9 cellular contexts compared by ENCODE assay signal in genomic region chr4:184792950-184793555, GRCh38. TPM values are rescaled to one million over a fixed set of nuclear protein-coding genes. Genes with fewer than 3 reads are reported as not detected.
DNase-seq lines count a peak whose midpoint lies in the region; ATAC-seq and TF ChIP-seq lines count a peak whose summit lies in the region.
"Had no signal": no experiment of that assay in that cellular context is flagged by ENCODE, and none has a peak within 500 bp of the region (broad histone marks: within the 10 kb centered on the region; RNA-seq: fewer than 3 reads in every experiment).

No MANE protein-coding gene starts in this region.

- no peaks in the 10 kb centered on the region for H3K9me3 ChIP-seq in fibroblast of lung (ENCODE audit: control insufficient read depth, insufficient read depth, low read depth, low read length)
- H3K9me3 ChIP-seq in smooth muscle cell (replicated peaks; ENCODE audit: low read depth), result no peaks in the 10 kb centered on the region
- H3K9me3 ChIP-seq: tibial artery had no signal

- H3K4me3 ChIP-seq in fibroblast of lung (replicated peaks in 1 of 4; ENCODE audit: control extremely low read depth in 1 of 4, insufficient read depth in 1 of 4, low read depth in 3 of 4, low read length in 4 of 4) (no peak overlapping the region), smooth muscle cell (no peak overlapping the region)
- H3K4me3 ChIP-seq: tibial artery had no signal

- no peaks in the 10 kb centered on the region for H3K36me3 ChIP-seq in fibroblast of lung (ENCODE audit: control insufficient read depth, insufficient read depth, low read length)
- H3K36me3 ChIP-seq in smooth muscle cell (ENCODE audit: low read depth), result no peaks in the 10 kb centered on the region

- no peak overlapping the region for H3K4me2 ChIP-seq in fibroblast of lung (ENCODE audit: extremely low read depth, insufficient read depth, low read length)
- H3K4me2 ChIP-seq in smooth muscle cell, result peak overlapping the region; percentile 44

- ATAC-seq in GM18502 (IDR thresholded peaks at IDR 0.05; ENCODE audit: poor library complexity, unreplicated experiment), result no peak

- WGBS in smooth muscle cell (ENCODE audit: low lambda C conversion rate), result 26% methylated on average over 10 of the region's 10 CpGs

- H4K20me1 ChIP-seq in fibroblast of lung (ENCODE audit: control insufficient read depth, extremely low read depth, insufficient read depth, low read length), result no peaks in the 10 kb centered on the region
- H4K20me1 ChIP-seq in smooth muscle cell (ENCODE audit: low read depth), result peaks cover 16% of the 10 kb centered on the region

- H3K79me2 ChIP-seq in fibroblast of lung (ENCODE audit: control insufficient read depth, insufficient read depth, low read length) (no peaks in the 10 kb centered on the region), smooth muscle cell (ENCODE audit: low read depth) (no peaks in the 10 kb centered on the region)

- H3K27me3 ChIP-seq in fibroblast of lung (ENCODE audit: control insufficient read depth, insufficient read depth, low read length), result no peaks in the 10 kb centered on the region
- H3K27me3 ChIP-seq in smooth muscle cell (ENCODE audit: low read depth), result no peaks in the 10 kb centered on the region
- H3K27me3 ChIP-seq: tibial artery had no signal

- peak; percentile 16 for DNase-seq in activated CD4-positive, CD25-positive, alpha-beta regulatory T cell treated with anti-CD3 and anti-CD28 coated beads, Interleukin-2, amount 50 U/mL, for 16 hours (ENCODE audit: low read depth, low spot score)
- DNase-seq in activated CD4-positive, CD25-positive, alpha-beta regulatory T cell treated with anti-CD3 and anti-CD28 coated beads, Interleukin-2, amount 50 U/mL, for 72 hours, result no peak
- DNase-seq in activated CD4-positive, alpha-beta T cell treated with anti-CD3 and anti-CD28 coated beads for 4 hours, result peak; percentile 67 to 68
- DNase-seq in fibroblast of lung (ENCODE audit: low read depth in 2 of 2) (peak; percentile 97), smooth muscle cell (lab: John Stamatoyannopoulos, UW; ENCODE audit: unreplicated experiment) (no peak), SHP77 treated with DMSO at 0.1 percent for 48 hours (lab: John Stamatoyannopoulos, UW) (no peak), NCI-H526 (lab: John Stamatoyannopoulos, UW) (no peak)

- H3K9ac ChIP-seq in fibroblast of lung (ENCODE audit: insufficient read depth, low read length) (no peak overlapping the region), smooth muscle cell (ENCODE audit: low read depth) (peak overlapping the region; percentile 11)

- TF ChIP-seq CTCF in fibroblast of lung (conservative IDR thresholded peaks at IDR 0.05 in 1 of 2, IDR thresholded peaks at IDR 0.05 in 1 of 2; ENCODE audit: low read depth in 1 of 2, low read length in 2 of 2), result no peak
- no peak for TF ChIP-seq CTCF in smooth muscle cell (IDR thresholded peaks at IDR 0.05; ENCODE audit: borderline replicate concordance, insufficient read depth, poor library complexity, severe bottlenecking)

- H3K27ac ChIP-seq in fibroblast of lung (ENCODE audit: insufficient read depth, low read length) (no peak overlapping the region), smooth muscle cell (ENCODE audit: low read depth) (peak overlapping the region; percentile 81)
- H3K27ac ChIP-seq: tibial artery had no signal

- H3K4me1 ChIP-seq in fibroblast of lung (ENCODE audit: control insufficient read depth, extremely low read depth, insufficient read depth, low read length) (no peaks in the 10 kb centered on the region), smooth muscle cell (ENCODE audit: low read depth) (no peaks in the 10 kb centered on the region)

- H2AFZ ChIP-seq in fibroblast of lung (ENCODE audit: low read length) (no peak overlapping the region), smooth muscle cell (ENCODE audit: low read depth) (no peak overlapping the region)

- peaks cover 2% of the 10 kb centered on the region for H3F3A ChIP-seq in smooth muscle cell (ENCODE audit: low read depth)

RNA-seq across cellular contexts. Expression of gene ACSL1, which starts 32.7 kb away (rescaled TPM):
- total RNA-seq in fibroblast of lung (24.4 and 30.1 TPM in 2 replicates), smooth muscle cell (22.4 and 24.5 TPM in 2 replicates)
- polyA plus RNA-seq in fibroblast of lung (15.4 and 22.5 TPM in 2 replicates), smooth muscle cell (12.0 and 13.8 TPM in 2 replicates)
- polyA plus RNA-seq in fibroblast of lung (2012), result 14.2 and 22.5 TPM in 2 replicates
- polyA minus RNA-seq in fibroblast of lung (ENCODE audit: low replicate concordance), result 34.8 and 49.1 TPM in 2 replicates

RNA-seq across cellular contexts. Expression of gene CENPU, which starts 59.2 kb away (rescaled TPM):
- total RNA-seq in fibroblast of lung, result 1.8 and 6.4 TPM in 2 replicates
- polyA plus RNA-seq in fibroblast of lung, result 15.5 and 26.9 TPM in 2 replicates
- polyA plus RNA-seq in fibroblast of lung (2012), result 10.2 and 20.0 TPM in 2 replicates
- 2.6 TPM in 1 of 2 replicates, not detected in the other for polyA minus RNA-seq in fibroblast of lung (ENCODE audit: low replicate concordance)
- total RNA-seq in smooth muscle cell, result 12.9 and 18.4 TPM in 2 replicates
- polyA plus RNA-seq in smooth muscle cell, result 9.1 and 12.2 TPM in 2 replicates

Comparison
In these comparisons a context has a peak if more than half of its experiments do, and no peak if none do; other contexts are left out.
1. DNase-seq: peak in activated CD4-positive, CD25-positive, alpha-beta regulatory T cell treated with anti-CD3 and anti-CD28 coated beads, Interleukin-2, amount 50 U/mL, for 16 hours (single experiment), activated CD4-positive, alpha-beta T cell treated with anti-CD3 and anti-CD28 coated beads for 4 hours (2 of 2) and fibroblast of lung (2 of 2); none in activated CD4-positive, CD25-positive, alpha-beta regulatory T cell treated with anti-CD3 and anti-CD28 coated beads, Interleukin-2, amount 50 U/mL, for 72 hours (single experiment), smooth muscle cell (single experiment), SHP77 treated with DMSO at 0.1 percent for 48 hours (single experiment) and NCI-H526 (0 of 2).